14 cellular contexts compared by ENCODE assay signal in the genomic region with DNA sequence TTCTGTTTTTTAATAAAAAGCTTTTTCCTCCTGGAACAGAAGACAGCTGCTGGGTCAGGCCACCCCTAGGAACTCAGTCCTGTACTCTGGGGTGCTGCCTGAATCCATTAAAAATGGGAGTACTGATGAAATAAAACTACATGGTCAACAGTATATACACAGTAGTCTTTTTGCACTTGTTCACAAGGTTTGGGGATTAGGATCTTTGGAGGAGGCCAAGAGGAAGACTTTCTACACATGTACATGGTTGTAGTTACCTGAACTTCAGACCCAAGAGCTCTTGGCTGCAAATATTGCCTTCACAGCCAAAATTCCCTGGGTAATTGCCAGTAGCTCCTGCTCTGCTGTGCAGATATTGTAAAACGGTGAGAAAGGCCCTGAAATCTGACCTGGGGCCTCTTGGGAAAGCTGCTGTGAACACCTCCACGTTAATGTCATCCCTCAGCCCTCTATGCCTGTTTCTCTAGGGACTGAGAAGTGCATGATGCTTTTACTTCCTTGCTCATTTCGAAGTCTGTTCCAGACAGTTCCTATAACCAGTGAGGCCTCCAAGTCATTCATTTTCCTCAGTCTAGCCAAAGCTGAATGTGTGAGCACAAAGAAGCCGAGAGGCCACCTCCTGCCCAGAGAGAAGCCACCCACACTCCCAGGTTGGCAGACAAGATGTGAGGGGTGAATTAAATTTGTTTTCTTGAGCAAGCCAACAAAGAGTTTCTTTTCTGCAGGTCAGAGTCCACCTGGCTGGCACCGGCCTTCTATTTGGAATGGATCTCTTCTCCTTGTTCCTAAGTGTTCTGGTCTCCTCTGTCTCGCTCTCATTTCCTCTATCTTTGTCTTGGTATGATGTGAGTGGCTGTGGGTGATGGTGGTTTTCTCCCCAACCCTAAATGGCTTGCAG. TPM values are rescaled to one million over a fixed set of nuclear protein-coding genes. Genes with fewer than 3 reads are reported as not detected.
A peak's percentile ranks its signal among the peaks of the same experiment; 100 is the strongest.
DNase-seq lines count a peak whose midpoint lies in the region; ATAC-seq and TF ChIP-seq lines count a peak whose summit lies in the region.
"Had no signal": no experiment of that assay in that cellular context is flagged by ENCODE, and none has a peak within 500 bp of the region (broad histone marks: within the 10 kb centered on the region; RNA-seq: fewer than 3 reads in every experiment).

No MANE protein-coding gene starts in this region.

- H3K27me3 Mint-ChIP-seq in T-helper 17 cell (no peaks in the 10 kb centered on the region), immature natural killer cell (ENCODE audit: low read depth in 3 of 3) (peaks cover 0 to 2% (median 0%) of the 10 kb centered on the region in 3 donors)

- H3K36me3 Mint-ChIP-seq in T-helper 17 cell (ENCODE audit: low read depth) (peaks cover 3% of the 10 kb centered on the region), immature natural killer cell (peaks cover 4 to 33% (median 22%) of the 10 kb centered on the region in 3 donors)

- H3K9me3 ChIP-seq in cardiac muscle cell (ENCODE audit: low read depth), result no peaks in the 10 kb centered on the region
- no peaks in the 10 kb centered on the region for H3K9me3 ChIP-seq in left ventricle myocardium inferior (replicated peaks)
- H3K9me3 ChIP-seq in T-helper 17 cell (ENCODE audit: control insufficient read depth, low read length, poor library complexity, severe bottlenecking), result no peaks in the 10 kb centered on the region
- H3K9me3 ChIP-seq in lung (ENCODE audit: control insufficient read depth in 2 of 2, insufficient read depth in 1 of 2, low read length in 1 of 2), result no peaks in the 10 kb centered on the region
- no peaks in the 10 kb centered on the region for H3K9me3 ChIP-seq in uterus
- H3K9me3 ChIP-seq: ovary, suprapubic skin had no signal

- H3K4me3 ChIP-seq in cardiac muscle cell (no peak overlapping the region), left ventricle myocardium inferior (no peak overlapping the region), lung (no peak overlapping the region), uterus (no peak overlapping the region)
- H3K4me3 ChIP-seq: ovary, suprapubic skin had no signal

- DNase-seq in cardiac muscle cell (ENCODE audit: low read depth in 1 of 2, low spot score in 1 of 2), result no peak
- no peak for DNase-seq in left ventricle myocardium inferior
- no peak for DNase-seq in T-helper 17 cell
- DNase-seq in lung (ENCODE audit: low spot score), result peak; percentile 58
- no peak for DNase-seq in uterus
- DNase-seq in immature natural killer cell, result no peak
- DNase-seq: activated T-cell treated with anti-CD3 and anti-CD28 coated beads for 4 hours, GF-D8, NCI-H187 treated with DMSO at 0.1 percent for 48 hours, ovary had no signal

- 69 to 79% methylated on average over 6 of the region's 6 CpGs for WGBS in lung, 2 donors

- no peak for TF ChIP-seq CTCF in cardiac muscle cell (IDR thresholded peaks at IDR 0.05; ENCODE audit: low read depth, low read length)
- TF ChIP-seq CTCF in left ventricle myocardium inferior (IDR thresholded peaks at IDR 0.05; ENCODE audit: borderline replicate concordance), result no peak
- no peak for TF ChIP-seq CTCF in lung (IDR thresholded peaks at IDR 0.05; ENCODE audit: control extremely low read depth, extremely low read depth)
- TF ChIP-seq CTCF in uterus (IDR thresholded peaks at IDR 0.05), result no peak

- no peaks in the 10 kb centered on the region for H3K27me3 ChIP-seq in cardiac muscle cell
- no peaks in the 10 kb centered on the region for H3K27me3 ChIP-seq in left ventricle myocardium inferior (ENCODE audit: low read depth)
- H3K27me3 ChIP-seq in lung (ENCODE audit: control insufficient read depth, insufficient read depth), result no peaks in the 10 kb centered on the region
- no peaks in the 10 kb centered on the region for H3K27me3 ChIP-seq in uterus
- H3K27me3 ChIP-seq: ovary, suprapubic skin had no signal

- H3K9me3 Mint-ChIP-seq in immature natural killer cell, result no peaks in the 10 kb centered on the region

- intact Hi-C loops in left ventricle myocardium inferior (cut with micrococcal nuclease), result loop anchor here (10.0 kb wide), 1 partner anchor 137 kb away; no protein-coding TSS in a partner anchor
- intact Hi-C loops in uterus (cut with DNase I; ENCODE audit: low total_unique reads), result no loop called here

- H3K36me3 ChIP-seq in cardiac muscle cell, result peaks cover 33% of the 10 kb centered on the region
- peaks cover 46% of the 10 kb centered on the region for H3K36me3 ChIP-seq in left ventricle myocardium inferior
- peaks cover 17 to 20% of the 10 kb centered on the region in 2 donors for H3K36me3 ChIP-seq in lung (ENCODE audit: control insufficient read depth in 2 of 2, insufficient read depth in 2 of 2, low read length in 2 of 2)
- H3K36me3 ChIP-seq in uterus, result no peaks in the 10 kb centered on the region
- H3K36me3 ChIP-seq: ovary had no signal

- ATAC-seq in T-helper 17 cell (no peak), lung (ENCODE audit: insufficient read depth, low FRiP score) (no peak), HG03108 (IDR thresholded peaks at IDR 0.05; ENCODE audit: unreplicated experiment) (no peak), GM18520 (IDR thresholded peaks at IDR 0.05; ENCODE audit: unreplicated experiment) (no peak)
- ATAC-seq: Right ventricle myocardium inferior had no signal

- peaks cover 10% of the 10 kb centered on the region for H3K4me1 Mint-ChIP-seq in T-helper 17 cell
- H3K4me1 Mint-ChIP-seq in immature natural killer cell, result peaks cover 0 to under 1% of the 10 kb centered on the region in 2 donors

- peak overlapping the region; percentile 80 for H3K27ac ChIP-seq in cardiac muscle cell
- H3K27ac ChIP-seq in left ventricle myocardium inferior (replicated peaks), result no peak overlapping the region
- H3K27ac ChIP-seq in lung (ENCODE audit: low read depth in 1 of 2, low read length in 1 of 2), result no peak overlapping the region
- peak overlapping the region; percentile 1 to 75 for H3K27ac ChIP-seq in uterus
- H3K27ac ChIP-seq: ovary, suprapubic skin had no signal

- no peak for TF ChIP-seq POLR2A in uterus (IDR thresholded peaks at IDR 0.05)

- peak overlapping the region; percentile 9 for H3K27ac Mint-ChIP-seq in T-helper 17 cell
- peak overlapping the region in 1 of 6 donors; percentile 43 for H3K27ac Mint-ChIP-seq in immature natural killer cell

- H3K4me3 Mint-ChIP-seq in T-helper 17 cell, result no peak overlapping the region
- H3K4me3 Mint-ChIP-seq in immature natural killer cell, result no peak overlapping the region

- H3K4me1 ChIP-seq in cardiac muscle cell (ENCODE audit: low read depth) (peaks cover 20% of the 10 kb centered on the region), left ventricle myocardium inferior (peaks cover 46% of the 10 kb centered on the region), lung (ENCODE audit: control insufficient read depth in 2 of 2, insufficient read depth in 2 of 2, low read length in 2 of 2) (peaks cover 0 to 7% of the 10 kb centered on the region in 2 donors), uterus (peaks cover 0 to 14% of the 10 kb centered on the region in 2 donors)

RNA-seq across cellular contexts. Expression of a gene that starts 15.9 kb away (rescaled TPM):
- 22.8 and 23.6 TPM in 2 replicates for total RNA-seq in cardiac muscle cell
- 12.3 and 14.6 TPM in 2 replicates for polyA plus RNA-seq in cardiac muscle cell
- 53.1 TPM for total RNA-seq in left ventricle myocardium inferior
- 10 to 100 TPM; 24.3 to 25.6 TPM for total RNA-seq in T-helper 17 cell
- 10 to 100 TPM; 34.4 to 38.9 TPM for total RNA-seq in lung
- polyA plus RNA-seq in lung, result 10 to 100 TPM; 14.6 to 15.7 TPM
- total RNA-seq in uterus, result 10 to 100 TPM; 15.0 to 58.0 (median 31.3) TPM
- 1 to 10 TPM; 2.3 to 6.8 (median 4.0) TPM for polyA plus RNA-seq in immature natural killer cell

RNA-seq across cellular contexts. Expression of a gene that starts 27.6 kb away (rescaled TPM):
- 72.5 and 289 TPM in 2 replicates for total RNA-seq in cardiac muscle cell
- 398 and 494 TPM in 2 replicates for polyA plus RNA-seq in cardiac muscle cell
- total RNA-seq in left ventricle myocardium inferior, result 64.4 TPM
- total RNA-seq in T-helper 17 cell, result 100 to 1,000 TPM; 129 to 155 TPM
- 100 to 1,000 TPM in 1 of 2 donors, 10 to 100 TPM in 1; 80.4 to 188 TPM for total RNA-seq in lung
- polyA plus RNA-seq in lung, result 10 to 100 TPM; 38.1 to 98.4 TPM
- total RNA-seq in uterus, result 100 to 1,000 TPM in 3 of 4 donors, 10 to 100 TPM in 1; 98.1 to 221 (median 163) TPM
- 10 to 100 TPM; 29.2 to 77.8 (median 30.0) TPM for polyA plus RNA-seq in immature natural killer cell

RNA-seq across cellular contexts. Expression of a gene that starts 57.1 kb away (rescaled TPM):
- not detected in 2 replicates for total RNA-seq in cardiac muscle cell
- polyA plus RNA-seq in cardiac muscle cell, result 0.06 and 0.53 TPM in 2 replicates
- total RNA-seq in left ventricle myocardium inferior, result 0.88 TPM
- total RNA-seq in T-helper 17 cell, result 10 to 100 TPM in 1 of 2 donors, 1 to 10 TPM in 1; 3.3 to 58.0 TPM
- 10 to 100 TPM; 18.3 to 46.4 TPM for total RNA-seq in lung
- 10 to 100 TPM; 10.3 to 45.7 TPM for polyA plus RNA-seq in lung
- total RNA-seq in uterus, result 1 to 10 TPM; 1.2 to 4.5 (median 2.6) TPM
- 1 to 10 TPM in 1 of 3 donors, under 1 TPM in 1, not detected in 1; 0.52 to 1.2 TPM for polyA plus RNA-seq in immature natural killer cell

Comparison
In these comparisons a context has a peak if more than half of its experiments do, and no peak if none do; other contexts are left out.
1. H3K27ac ChIP-seq: peak in cardiac muscle cell (single experiment) and uterus (2 of 2); none in left ventricle myocardium inferior (single experiment) and lung (0 of 2).